Comparison of ENCODE assay signal across 13 cellular contexts in the genomic region with DNA sequence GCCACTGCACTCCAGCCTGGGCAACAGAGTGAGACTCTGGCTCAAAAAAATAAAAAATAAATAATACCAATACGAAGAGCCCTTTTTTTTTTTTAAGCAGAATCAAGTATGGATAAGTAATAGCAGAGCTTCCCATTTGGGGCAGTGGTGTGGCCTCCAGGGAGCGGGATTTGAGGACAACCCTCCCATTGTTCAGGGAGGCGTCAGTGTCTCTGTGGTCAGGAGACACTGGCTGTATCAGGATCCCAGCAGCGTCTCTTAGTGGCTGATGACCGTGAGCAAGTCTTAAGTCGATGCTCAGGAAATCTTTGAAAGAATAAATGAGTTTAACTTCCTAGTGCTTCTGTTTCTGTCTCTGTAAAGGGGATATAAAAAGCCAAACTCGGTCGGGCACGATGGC.
"Had no signal": no experiment of that assay in that cellular context is flagged by ENCODE, and none has a peak within 500 bp of the region (broad histone marks: within the 10 kb centered on the region; RNA-seq: fewer than 3 reads in every experiment).

No MANE protein-coding gene starts in this region.

- H3K4me2 ChIP-seq: hepatocyte had no signal

- H3K4me1 ChIP-seq: esophagus squamous epithelium, pancreas had no signal

- H3K27ac ChIP-seq: esophagus squamous epithelium, pancreas had no signal

- DNase-seq: effector memory CD8-positive, alpha-beta T cell; esophagus squamous epithelium; left colon; naive thymus-derived CD4-positive, alpha-beta T cell; stimulated activated CD4-positive, alpha-beta T cell treated with anti-CD3 and anti-CD28 coated beads, Interleukin-2, amount 100 ng/mL, for 24 hours; stimulated activated CD4-positive, alpha-beta T cell treated with anti-CD3 and anti-CD28 coated beads, Interleukin-4, amount 100 ng/mL, for 4 hours; stimulated activated naive B cell treated with anti-CD40 and anti-IgM and Interleukin-4, amounts not matched to agents 10 μg/mL and 1 μg/mL and 100 μg/mL, for 72 hours; stimulated activated naive CD8-positive, alpha-beta T cell treated with anti-CD3 and anti-CD28 coated beads, Interleukin-15, amount 100 ng/mL, for 72 hours had no signal

- ATAC-seq: effector memory CD8-positive, alpha-beta T cell; left colon; naive thymus-derived CD4-positive, alpha-beta T cell; sciatic nerve; stimulated activated naive B cell treated with anti-CD40 and anti-IgM and Interleukin-4, amounts not matched to agents 10 μg/mL and 1 μg/mL and 100 μg/mL, for 72 hours; stimulated activated naive CD8-positive, alpha-beta T cell treated with anti-CD3 and anti-CD28 coated beads, Interleukin-15, amount 100 ng/mL, for 72 hours had no signal

- H3K36me3 ChIP-seq: esophagus squamous epithelium, pancreas had no signal

- FAIRE-seq: colon, pancreas had no signal

- H3K4me3 ChIP-seq: esophagus squamous epithelium, hepatocyte, lung, pancreas had no signal

- H2AFZ ChIP-seq: hepatocyte had no signal

- H3K9me3 ChIP-seq: esophagus squamous epithelium, pancreas had no signal

- H3K27me3 ChIP-seq: esophagus squamous epithelium, hepatocyte, pancreas had no signal

- H3K79me2 ChIP-seq: hepatocyte had no signal
